8 cellular contexts compared by ENCODE assay signal in genomic region chr13:41916173-41916954, GRCh38. TPM values are rescaled to one million over a fixed set of nuclear protein-coding genes. Genes with fewer than 3 reads are reported as not detected.
DNase-seq lines count a peak whose midpoint lies in the region; ATAC-seq, FAIRE-seq and TF ChIP-seq lines count a peak whose summit lies in the region.

No MANE protein-coding gene starts in this region.

- H3K9me3 ChIP-seq in adipocyte (ENCODE audit: control insufficient read depth, low read length) (no peaks in the 10 kb centered on the region), endodermal cell (ENCODE audit: control insufficient read depth, low read length) (no peaks in the 10 kb centered on the region), kidney (ENCODE audit: control insufficient read depth in 1 of 2, low read length in 2 of 2) (no peaks in the 10 kb centered on the region)

- 80 to 91% methylated on average over 1 to 4 of the region's 5 CpGs for WGBS in endodermal cell (ENCODE audit: insufficient coverage in 1 of 2, insufficient read length in 1 of 2), 2 experiments

- ATAC-seq in GM21526 (IDR thresholded peaks at IDR 0.05; ENCODE audit: low FRiP score, unreplicated experiment) (peak; percentile 86), memory B cell (ENCODE audit: low read depth) (peak; percentile 77)

- H3K36me3 Mint-ChIP-seq in memory B cell = peaks cover 9% of the 10 kb centered on the region
- peaks cover under 1% of the 10 kb centered on the region for H3K36me3 Mint-ChIP-seq in endodermal cell (ENCODE audit: low read depth)

- DNase-seq in GM10248 (ENCODE audit: extremely low spot score) (peak; percentile 65), HT1080 (ENCODE audit: low read depth) (peak; percentile 89), adipocyte (ENCODE audit: low read depth) (peak; percentile 91), memory B cell (ENCODE audit: low spot score in 2 of 2) (no peak), endodermal cell (no peak), NCI-H1048 (lab: John Stamatoyannopoulos, UW) (no peak), kidney (no peak)

- peaks cover under 1% of the 10 kb centered on the region for H3K9me3 Mint-ChIP-seq in memory B cell
- peaks cover 1% of the 10 kb centered on the region for H3K9me3 Mint-ChIP-seq in endodermal cell

- H3K4me3 Mint-ChIP-seq in memory B cell (no peak overlapping the region), endodermal cell (no peak overlapping the region)

- H3K9ac ChIP-seq in adipocyte (ENCODE audit: low read length) (peak overlapping the region; percentile 55), endodermal cell (ENCODE audit: extremely low read depth, low read length, poor library complexity, severe bottlenecking) (no peak overlapping the region), kidney (ENCODE audit: low read length in 2 of 2) (no peak overlapping the region)

- H3K27ac Mint-ChIP-seq in memory B cell = peak overlapping the region; percentile 81
- no peak overlapping the region for H3K27ac Mint-ChIP-seq in endodermal cell

- peaks cover 29% of the 10 kb centered on the region for H3K4me1 Mint-ChIP-seq in memory B cell
- peaks cover 2% of the 10 kb centered on the region for H3K4me1 Mint-ChIP-seq in endodermal cell

- H3K27me3 ChIP-seq in adipocyte (replicated peaks; ENCODE audit: control insufficient read depth, insufficient read depth, low read length) (no peaks in the 10 kb centered on the region), endodermal cell (ENCODE audit: control insufficient read depth, insufficient read depth, low read length, poor library complexity, severe bottlenecking) (no peaks in the 10 kb centered on the region)

- peak overlapping the region; percentile 64 for H3K4me3 ChIP-seq in adipocyte (ENCODE audit: low read length)
- H3K4me3 ChIP-seq in endodermal cell (ENCODE audit: low read length) = no peak overlapping the region
- H3K4me3 ChIP-seq in kidney (ENCODE audit: low read length in 2 of 2) = no peak overlapping the region

- H3K4me1 ChIP-seq in adipocyte (ENCODE audit: control insufficient read depth, insufficient read depth, low read length) (peaks cover 32% of the 10 kb centered on the region), endodermal cell (ENCODE audit: control insufficient read depth, insufficient read depth, low read length) (no peaks in the 10 kb centered on the region), kidney (ENCODE audit: control insufficient read depth in 1 of 2, insufficient read depth in 1 of 2, low read depth in 1 of 2, low read length in 2 of 2) (peaks cover 6 to 8% of the 10 kb centered on the region in 2 donors)

- intact Hi-C loops in kidney (cut with DNase I) = no loop called here

- TF ChIP-seq CTCF in GM10248 (IDR thresholded peaks at IDR 0.05; ENCODE audit: control extremely low read depth, extremely low read depth, low read depth, missing control alignments) (no peak), endodermal cell (conservative IDR thresholded peaks at IDR 0.05) (no peak), kidney (IDR thresholded peaks at IDR 0.05; ENCODE audit: borderline replicate concordance, extremely low read depth, insufficient read depth) (no peak)

- no peak overlapping the region for H3K27ac ChIP-seq in endodermal cell (ENCODE audit: low read depth, low read length)
- no peak overlapping the region for H3K27ac ChIP-seq in kidney (ENCODE audit: low read depth in 2 of 2, low read length in 2 of 2)

- no peak for FAIRE-seq in kidney (lab: Jason Lieb, UNC)

- H3K27me3 Mint-ChIP-seq in memory B cell (no peaks in the 10 kb centered on the region), endodermal cell (ENCODE audit: insufficient read depth) (no peaks in the 10 kb centered on the region)

- H3K36me3 ChIP-seq in adipocyte (ENCODE audit: control insufficient read depth, insufficient read depth, low read length, severe bottlenecking) (no peaks in the 10 kb centered on the region), endodermal cell (ENCODE audit: control insufficient read depth, insufficient read depth, low read length) (no peaks in the 10 kb centered on the region), kidney (ENCODE audit: control insufficient read depth in 1 of 2, insufficient read depth in 2 of 2, low read length in 2 of 2) (no peaks in the 10 kb centered on the region)

- CTCF ChIA-PET in GM10248 (lab: Yijun Ruan, JAX) = interaction anchor here (1.0 to 1.7 kb wide), 4 partner anchors 8 to 40 kb away, joined by 3 to 5 read pairs (median 4); no protein-coding TSS in a partner anchor

- POLR2A ChIA-PET in GM10248 (lab: Yijun Ruan, JAX) = no interaction called here

RNA-seq across cellular contexts. Expression of gene VWA8, which starts 44.5 kb away (rescaled TPM):
- 6.6 and 7.3 TPM in 2 replicates for total RNA-seq in HT1080 (2014; rRNA removed; shearing (Covaris generic))
- polyA plus RNA-seq in HT1080 (2015; cell fraction: cytosol; rRNA removed) = 4.3 and 6.8 TPM in 2 replicates
- polyA plus RNA-seq in HT1080 (2015; cell fraction: nucleus; rRNA removed) = 22.9 and 23.9 TPM in 2 replicates
- total RNA-seq in endodermal cell (10 to 100 TPM; 24.6 to 25.6 TPM), kidney (21.3 TPM)
- 10.4 TPM for polyA plus RNA-seq in endodermal cell (2013, experiment 1 of 2)
- polyA plus RNA-seq in endodermal cell (2013, experiment 2 of 2) = 9.9 TPM
- 6.4 TPM for polyA plus RNA-seq in kidney (ENCODE audit: insufficient read depth, low read depth, low replicate concordance)

Comparison
In these comparisons a context has a peak if more than half of its experiments do, and no peak if none do; other contexts are left out.
1. DNase-seq: peak in GM10248 (single experiment), HT1080 (single experiment) and adipocyte (single experiment); none in memory B cell (0 of 2), endodermal cell (single experiment), NCI-H1048 (single experiment) and kidney (single experiment).